In the genomic region with DNA sequence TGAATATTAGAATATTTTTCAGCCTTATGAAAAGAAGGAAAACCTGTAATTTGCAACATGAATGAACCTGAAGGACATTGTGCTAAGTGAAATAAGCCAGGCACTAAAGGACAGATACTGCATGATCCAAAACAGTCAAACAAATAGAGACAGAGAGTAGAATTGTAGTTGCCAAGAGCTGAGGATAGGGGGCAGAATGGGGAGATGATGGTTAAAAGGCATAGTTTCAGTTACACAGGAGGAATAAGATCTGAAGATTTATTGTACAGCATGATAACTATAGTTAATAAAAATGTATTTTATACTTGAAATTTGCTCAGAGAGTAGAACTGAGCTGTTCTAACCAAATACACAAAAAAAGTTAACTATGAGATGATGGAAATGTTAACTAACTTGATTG, we compare ENCODE assay signal across 13 cellular contexts.
DNase-seq lines count a peak whose midpoint lies in the region; ATAC-seq, FAIRE-seq and TF ChIP-seq lines count a peak whose summit lies in the region.
"Had no signal": no experiment of that assay in that cellular context is flagged by ENCODE, and none has a peak within 500 bp of the region (broad histone marks: within the 10 kb centered on the region; RNA-seq: fewer than 3 reads in every experiment).

No MANE protein-coding gene starts in this region.

- no peak overlapping the region for H2BK15ac ChIP-seq in H1 (ENCODE audit: low read length)

- H3K9ac ChIP-seq in liver (ENCODE audit: low read depth in 1 of 2, low read length in 2 of 2) (no peak overlapping the region), HepG2 (ENCODE audit: insufficient read depth, low read depth, low read length) (no peak overlapping the region), H1 (replicated peaks in 1 of 4; ENCODE audit: extremely low read depth in 1 of 4, low read depth in 3 of 4, low read length in 3 of 4) (no peak overlapping the region)

- no peak for FAIRE-seq in HepG2 (lab: Jason Lieb, UNC)
- peak; percentile 50 for FAIRE-seq in H1 (lab: Jason Lieb, UNC)

- intact Hi-C loops in HepG2 (cut with micrococcal nuclease; ENCODE audit: unreplicated experiment) = loop anchor here (10.0 kb wide), 1 partner anchor 637 kb away; no protein-coding TSS in a partner anchor

- H3K4me3 ChIP-seq in liver (ENCODE audit: low read depth in 1 of 3, low read length in 3 of 3) = no peak overlapping the region
- no peak overlapping the region for H3K4me3 ChIP-seq in HepG2 (replicated peaks in 1 of 3; ENCODE audit: insufficient read depth in 1 of 3, low read depth in 2 of 3, low read length in 3 of 3)
- no peak overlapping the region for H3K4me3 ChIP-seq in H1 (ENCODE audit: extremely low read depth in 1 of 4, insufficient read depth in 2 of 4, low read depth in 3 of 4, low read length in 4 of 4)
- H3K4me3 ChIP-seq: adrenal gland, stomach had no signal

- CTCF ChIA-PET in HepG2 (lab: Yijun Ruan, JAX; ENCODE audit: low intra/inter-chr PET ratio, low total read pairs) = no interaction called here
- CTCF ChIA-PET in H1 (lab: Charles Lee; ENCODE audit: partially characterized antibody) = interaction anchor here (0.6 to 2.3 kb wide), 29 partner anchors 8 to 1179 kb away, joined by 3 to 7 read pairs (median 4); partner anchors contain the start of gene THSD7A

- peaks cover 0 to 5% (median 0%) of the 10 kb centered on the region in 4 donors for H3K9me3 ChIP-seq in liver (ENCODE audit: control insufficient read depth in 4 of 4, low read length in 3 of 4)
- peaks cover 14% of the 10 kb centered on the region for H3K9me3 ChIP-seq in HepG2 (ENCODE audit: low read length)
- H3K9me3 ChIP-seq in H1 (ENCODE audit: insufficient read depth in 2 of 2, low read depth in 1 of 2, low read length in 1 of 2) = peaks cover 0 to 5% of the 10 kb centered on the region in 2 experiments; a peak in 2 of 4 replicates
- H3K9me3 ChIP-seq: adrenal gland had no signal

- H3K23me2 ChIP-seq in H1 (ENCODE audit: low read depth, low read length) = no peaks in the 10 kb centered on the region

- TF ChIP-seq RAD21 in liver (IDR thresholded peaks at IDR 0.05) (peak; percentile 27 to 43), HepG2 (CRISPR knock-in tag; IDR thresholded peaks at IDR 0.05) (no peak), H1 (IDR thresholded peaks at IDR 0.05 in 1 of 2, conservative IDR thresholded peaks at IDR 0.05 in 1 of 2; ENCODE audit: low read depth in 2 of 2, low read length in 2 of 2) (peak; percentile 41 to 55)

- no peak overlapping the region for H2AFZ ChIP-seq in HepG2 (ENCODE audit: low read length)
- H2AFZ ChIP-seq in H1 (ENCODE audit: low read length) = no peak overlapping the region

- H3K14ac ChIP-seq in H1 (ENCODE audit: insufficient read length) = no peak overlapping the region

- BruUV-seq in HepG2 (replicated peaks; lab: Mats Ljungman, UMichigan) = no TSS peak

- H3K23ac ChIP-seq in H1 (ENCODE audit: insufficient read length) = no peak overlapping the region

- H2AK5ac ChIP-seq in H1 (ENCODE audit: low read depth, low read length) = no peak overlapping the region

- ATAC-seq in HepG2 (no peak), HG03045 (IDR thresholded peaks at IDR 0.05; ENCODE audit: unreplicated experiment) (no peak)
- ATAC-seq: CD8-positive, alpha-beta T cell had no signal

- H3K36me3 ChIP-seq in liver (ENCODE audit: control insufficient read depth in 4 of 4, insufficient read depth in 3 of 4, low read depth in 1 of 4, low read length in 3 of 4) = no peaks in the 10 kb centered on the region
- no peaks in the 10 kb centered on the region for H3K36me3 ChIP-seq in HepG2 (replicated peaks in 1 of 2; ENCODE audit: control insufficient read depth in 1 of 2, insufficient read depth in 2 of 2, low read length in 2 of 2)
- H3K36me3 ChIP-seq in H1 (ENCODE audit: control insufficient read depth in 2 of 4, insufficient read depth in 4 of 4, low read length in 3 of 4) = no peaks in the 10 kb centered on the region
- H3K36me3 ChIP-seq: adrenal gland, stomach had no signal

- POLR2A ChIA-PET in HepG2 (lab: Yijun Ruan, JAX) (no interaction called here), H1 (lab: Charles Lee; ENCODE audit: partially characterized antibody) (no interaction called here)

- H3K56ac ChIP-seq in H1 (replicated peaks; ENCODE audit: insufficient read length, low read depth, low read length) = no peak overlapping the region

- H3K79me1 ChIP-seq in H1 (ENCODE audit: low read depth, low read length) = no peaks in the 10 kb centered on the region

- DNase-seq in HepG2 (ENCODE audit: low spot score) (no peak), H1 (ENCODE audit: low read depth in 1 of 2, low spot score in 2 of 2) (no peak), hippocampal formation (lab: John Stamatoyannopoulos, UW) (no peak), superior temporal gyrus (ENCODE audit: extremely low spot score) (no peak), Ammon's horn (ENCODE audit: low spot score) (no peak)
- DNase-seq: activated CD4-positive, alpha-beta T cell treated with anti-CD3 and anti-CD28 coated beads for 4 hours; adrenal gland; CD8-positive, alpha-beta T cell; midbrain; stomach had no signal

- H4K20me1 ChIP-seq in HepG2 (ENCODE audit: insufficient read depth, low read length) (no peaks in the 10 kb centered on the region), H1 (replicated peaks in 1 of 2; ENCODE audit: control insufficient read depth in 1 of 2, insufficient read depth in 2 of 2, low read length in 2 of 2) (no peaks in the 10 kb centered on the region)

- H2BK20ac ChIP-seq in H1 (ENCODE audit: low read length) = no peak overlapping the region

- H2BK12ac ChIP-seq in H1 (ENCODE audit: low read depth, low read length) = no peak overlapping the region

- H4K91ac ChIP-seq in H1 (replicated peaks; ENCODE audit: insufficient read length, low read length) = no peak overlapping the region

- in situ Hi-C loops in HepG2 (cut with HindIII; ENCODE audit: extremely low pct_ligation_motif_present, low pct_unique_long_range_greater_than_20kb) = no loop called here

- H3K4me1 ChIP-seq in liver (ENCODE audit: control insufficient read depth in 4 of 4, insufficient read depth in 4 of 4, low read length in 3 of 4) (no peaks in the 10 kb centered on the region), HepG2 (ENCODE audit: insufficient read depth, low read length) (no peaks in the 10 kb centered on the region), H1 (replicated peaks in 1 of 4; ENCODE audit: control insufficient read depth in 3 of 4, insufficient read depth in 4 of 4, low read length in 3 of 4) (no peaks in the 10 kb centered on the region; a peak in 1 of 7 replicates)
- H3K4me1 ChIP-seq: adrenal gland, stomach had no signal

- H2BK5ac ChIP-seq in H1 (ENCODE audit: low read depth, low read length) = no peak overlapping the region

- TF ChIP-seq EP300 in HepG2 (IDR thresholded peaks at IDR 0.05; ENCODE audit: low read depth in 2 of 2, low read length in 2 of 2) (no peak), HepG2 (CRISPR knock-in tag; IDR thresholded peaks at IDR 0.05; ENCODE audit: borderline replicate concordance) (no peak), H1 (IDR thresholded peaks at IDR 0.05; ENCODE audit: borderline replicate concordance in 1 of 2, low read depth in 2 of 2, low read length in 2 of 2) (no peak)

- no peaks in the 10 kb centered on the region for H3K27me3 ChIP-seq in liver (ENCODE audit: control insufficient read depth in 4 of 4, insufficient read depth in 4 of 4, low read length in 3 of 4)
- H3K27me3 ChIP-seq in HepG2 (ENCODE audit: control insufficient read depth in 1 of 2, insufficient read depth in 2 of 2, low read length in 2 of 2) = no peaks in the 10 kb centered on the region
- H3K27me3 ChIP-seq in H1 (replicated peaks in 1 of 4; ENCODE audit: control insufficient read depth in 3 of 4, extremely low read depth in 1 of 4, insufficient read depth in 3 of 4, low read length in 3 of 4) = no peaks in the 10 kb centered on the region
- H3K27me3 ChIP-seq: adrenal gland, stomach had no signal

- no peak overlapping the region for H4K5ac ChIP-seq in H1 (ENCODE audit: insufficient read length, low read depth, low read length)

- H4K8ac ChIP-seq in H1 (ENCODE audit: extremely low read depth, insufficient read depth, low read length) = no peak overlapping the region

- TF ChIP-seq POLR2A in HepG2 (IDR thresholded peaks at IDR 0.05; ENCODE audit: insufficient read depth in 1 of 2, low read depth in 2 of 2, low read length in 2 of 2) = no peak
- TF ChIP-seq POLR2A in H1 (IDR thresholded peaks at IDR 0.05; ENCODE audit: control extremely low read depth in 1 of 2, low read depth in 2 of 2, low read length in 2 of 2) = no peak

- H3K79me2 ChIP-seq in HepG2 (ENCODE audit: insufficient read depth, low read length) (no peaks in the 10 kb centered on the region), H1 (ENCODE audit: control insufficient read depth in 1 of 2, insufficient read depth in 2 of 2, low read length in 2 of 2) (no peaks in the 10 kb centered on the region)

- no peak overlapping the region for H2BK120ac ChIP-seq in H1 (replicated peaks; ENCODE audit: low read depth, low read length)

- H3K4me2 ChIP-seq in HepG2 (ENCODE audit: low read depth, low read length) (no peak overlapping the region), H1 (ENCODE audit: insufficient read depth in 1 of 2, low read depth in 2 of 2, low read length in 2 of 2) (no peak overlapping the region)

- TF ChIP-seq CTCF in liver (IDR thresholded peaks at IDR 0.05; ENCODE audit: low read depth, low read length, missing input control) = peak; percentile 18
- no peak for TF ChIP-seq CTCF in HepG2 (CRISPR knock-in tag; IDR thresholded peaks at IDR 0.05)
- peak; percentile 27 for TF ChIP-seq CTCF in LNCAP (IDR thresholded peaks at IDR 0.05)
- TF ChIP-seq CTCF in H1 (IDR thresholded peaks at IDR 0.05; ENCODE audit: control extremely low read depth in 1 of 3, insufficient read depth in 1 of 3, low read depth in 1 of 3, low read length in 3 of 3) = peak in 2 of 3 experiments; percentile 44 to 70; a peak in 2 of 4 replicates

- H3K27ac ChIP-seq in liver (ENCODE audit: low read depth in 1 of 2, low read length in 2 of 2) (no peak overlapping the region), HepG2 (ENCODE audit: extremely low read length, insufficient read depth, low read length) (no peak overlapping the region), H1 (ENCODE audit: low read depth, low read length) (no peak overlapping the region)
- H3K27ac ChIP-seq: adrenal gland, stomach had no signal

- no peak overlapping the region for H3K4ac ChIP-seq in H1 (replicated peaks; ENCODE audit: insufficient read length, low read depth, low read length)

- no peak overlapping the region for H3K18ac ChIP-seq in H1 (ENCODE audit: extremely low read depth, low read length)

TF ChIP-seq in liver, 16 proteins besides CTCF, POLR2A, EP300 and RAD21 (continues in another document):
- TF ChIP-seq FOXA2 (IDR thresholded peaks at IDR 0.05) = no peak

TF ChIP-seq in HepG2, 621 proteins besides CTCF, POLR2A, EP300 and RAD21 (continues in another document):
- no peak for TF ChIP-seq ZNF530 (CRISPR knock-in tag; IDR thresholded peaks at IDR 0.05; ENCODE audit: low read depth)
- no peak for TF ChIP-seq SP140L (CRISPR knock-in tag; IDR thresholded peaks at IDR 0.05; ENCODE audit: borderline replicate concordance)
- TF ChIP-seq NRL (CRISPR knock-in tag; IDR thresholded peaks at IDR 0.05; ENCODE audit: borderline replicate concordance) = no peak

TF ChIP-seq in H1, 55 proteins besides CTCF, POLR2A, EP300 and RAD21 (continues in another document):
- TF ChIP-seq HDAC2 (IDR thresholded peaks at IDR 0.05; ENCODE audit: borderline replicate concordance in 1 of 2, low read depth in 2 of 2, low read length in 2 of 2) (no peak), HDAC6 (IDR thresholded peaks at IDR 0.05; ENCODE audit: low read depth, low read length) (no peak), CBX8 (IDR thresholded peaks at IDR 0.05; ENCODE audit: borderline replicate concordance, low read depth, low read length) (no peak)
